In the genomic region with DNA sequence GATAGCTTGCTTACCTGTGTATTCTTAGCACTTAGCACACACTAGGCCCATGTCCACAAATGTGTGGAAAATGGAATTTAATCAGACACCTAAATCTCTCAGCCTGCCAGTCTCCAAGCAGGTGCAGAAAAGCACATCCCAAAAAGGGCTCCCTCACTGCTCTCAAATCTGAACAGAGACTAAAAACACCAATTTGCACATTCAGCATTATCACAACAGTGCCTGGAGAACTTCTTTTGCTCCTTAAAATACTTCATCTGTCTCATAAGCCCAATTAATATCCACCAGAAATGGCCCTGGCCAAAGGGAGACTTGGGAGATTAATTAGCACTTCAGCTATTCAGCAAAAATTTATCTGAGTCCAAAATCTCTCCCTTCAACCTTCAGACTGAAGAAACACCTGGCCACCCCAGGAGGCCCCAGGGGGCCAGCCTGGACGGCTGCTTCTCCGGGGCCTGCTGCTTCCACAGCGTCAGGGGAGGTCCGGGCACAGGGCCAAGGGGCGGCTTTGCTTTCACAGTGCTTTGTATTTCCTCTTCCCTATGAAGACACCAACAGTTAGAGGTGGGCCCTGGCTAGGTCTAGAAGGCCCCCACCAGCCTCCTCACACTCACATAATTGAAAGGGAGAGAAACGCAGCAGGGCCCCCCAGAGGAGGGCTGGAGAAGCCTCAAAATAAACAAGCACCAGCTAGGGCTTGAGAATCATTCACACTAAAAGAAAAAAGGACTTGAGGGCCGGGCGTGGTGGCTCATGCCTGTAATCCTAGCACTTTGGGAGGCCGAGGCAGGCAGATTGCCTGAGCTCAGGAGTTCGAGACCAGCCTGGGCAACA, we compare ENCODE assay signal across 8 cellular contexts. TPM values are rescaled to one million over a fixed set of nuclear protein-coding genes. Genes with fewer than 3 reads are reported as not detected.
DNase-seq lines count a peak whose midpoint lies in the region; ATAC-seq, FAIRE-seq and TF ChIP-seq lines count a peak whose summit lies in the region.

No MANE protein-coding gene starts in this region.

- no peak overlapping the region for H3K4me3 Mint-ChIP-seq in CD14-positive monocyte
- no peak overlapping the region for H3K4me3 Mint-ChIP-seq in activated CD8-positive, alpha-beta T cell treated with anti-CD3 and anti-CD28 coated beads for 36 hours
- no peak overlapping the region for H3K4me3 Mint-ChIP-seq in activated T-helper 2 cell treated with anti-CD3 and anti-CD28 coated beads, Interferon-gamma antibody, Interleukin-2, Interleukin-4, amounts not matched to agents 10 μg/mL and 5 μg/mL and 100 μg/mL, durations not matched to agents 14 hours and 24 hours and 36 hours (ENCODE audit: low read depth)

- H3K9me3 ChIP-seq in colonic mucosa (no peaks in the 10 kb centered on the region), pancreas (no peaks in the 10 kb centered on the region)

- H3K4me3 ChIP-seq in colonic mucosa (no peak overlapping the region), pancreas (no peak overlapping the region)

- TF ChIP-seq CTCF in colonic mucosa (IDR thresholded peaks at IDR 0.05) (no peak), pancreas (IDR thresholded peaks at IDR 0.05) (no peak), CD14-positive monocyte (IDR thresholded peaks at IDR 0.05) (no peak)
- TF ChIP-seq CTCF in activated CD8-positive, alpha-beta T cell treated with anti-CD3 and anti-CD28 coated beads for 36 hours (IDR thresholded peaks at IDR 0.05) = no peak

- H3K27me3 Mint-ChIP-seq in CD14-positive monocyte (ENCODE audit: low read depth in 3 of 3) = no peaks in the 10 kb centered on the region
- no peaks in the 10 kb centered on the region for H3K27me3 Mint-ChIP-seq in activated CD8-positive, alpha-beta T cell treated with anti-CD3 and anti-CD28 coated beads for 36 hours
- peaks cover 10% of the 10 kb centered on the region for H3K27me3 Mint-ChIP-seq in activated T-helper 2 cell treated with anti-CD3 and anti-CD28 coated beads, Interferon-gamma antibody, Interleukin-2, Interleukin-4, amounts not matched to agents 10 μg/mL and 5 μg/mL and 100 μg/mL, durations not matched to agents 14 hours and 24 hours and 36 hours (ENCODE audit: low read depth)

- H3K36me3 ChIP-seq in colonic mucosa (no peaks in the 10 kb centered on the region), pancreas (no peaks in the 10 kb centered on the region)

- peak; percentile 57 for DNase-seq in DMS53 treated with DMSO at 0.1 percent for 48 hours (lab: John Stamatoyannopoulos, UW; ENCODE audit: unreplicated experiment)
- peak; percentile 97 for DNase-seq in NCI-H345 (lab: John Stamatoyannopoulos, UW)
- DNase-seq in colonic mucosa = peak; percentile 76
- peak; percentile 80 to 94 (median 88) for DNase-seq in pancreas
- no peak for DNase-seq in CD14-positive monocyte (ENCODE audit: low spot score)
- DNase-seq in activated CD8-positive, alpha-beta T cell treated with anti-CD3 and anti-CD28 coated beads for 36 hours = no peak
- DNase-seq in activated T-helper 2 cell treated with anti-CD3 and anti-CD28 coated beads, Interferon-gamma antibody, Interleukin-2, Interleukin-4, amounts not matched to agents 10 μg/mL and 5 μg/mL and 100 μg/mL, durations not matched to agents 14 hours and 24 hours and 36 hours (ENCODE audit: low spot score) = no peak

- H3K4me1 ChIP-seq in colonic mucosa = peaks cover 5% of the 10 kb centered on the region
- peaks cover 5 to 22% (median 15%) of the 10 kb centered on the region in 3 donors for H3K4me1 ChIP-seq in pancreas

- no peak overlapping the region for H3K9ac ChIP-seq in colonic mucosa (ENCODE audit: low read depth in 2 of 2, low read length in 2 of 2)

- peaks cover 0 to 1% (median 0%) of the 10 kb centered on the region in 7 donors for H3K9me3 Mint-ChIP-seq in CD14-positive monocyte
- H3K9me3 Mint-ChIP-seq in activated CD8-positive, alpha-beta T cell treated with anti-CD3 and anti-CD28 coated beads for 36 hours = no peaks in the 10 kb centered on the region
- H3K9me3 Mint-ChIP-seq in activated T-helper 2 cell treated with anti-CD3 and anti-CD28 coated beads, Interferon-gamma antibody, Interleukin-2, Interleukin-4, amounts not matched to agents 10 μg/mL and 5 μg/mL and 100 μg/mL, durations not matched to agents 14 hours and 24 hours and 36 hours = no peaks in the 10 kb centered on the region

- no peaks in the 10 kb centered on the region for H3K27me3 ChIP-seq in colonic mucosa
- no peaks in the 10 kb centered on the region for H3K27me3 ChIP-seq in pancreas

- POLR2A ChIA-PET in activated CD8-positive, alpha-beta T cell treated with anti-CD3 and anti-CD28 coated beads for 36 hours (lab: Charles Lee) = no interaction called here

- ATAC-seq in HG03060 (IDR thresholded peaks at IDR 0.05; ENCODE audit: low read depth, unreplicated experiment) = peak; percentile 66
- ATAC-seq in pancreas = peak; percentile 87 to 91 (median 89)
- no peak for ATAC-seq in activated CD8-positive, alpha-beta T cell treated with anti-CD3 and anti-CD28 coated beads for 36 hours

- peak overlapping the region in 1 of 7 donors; percentile 32 for H3K27ac Mint-ChIP-seq in CD14-positive monocyte
- no peak overlapping the region for H3K27ac Mint-ChIP-seq in activated CD8-positive, alpha-beta T cell treated with anti-CD3 and anti-CD28 coated beads for 36 hours
- H3K27ac Mint-ChIP-seq in activated T-helper 2 cell treated with anti-CD3 and anti-CD28 coated beads, Interferon-gamma antibody, Interleukin-2, Interleukin-4, amounts not matched to agents 10 μg/mL and 5 μg/mL and 100 μg/mL, durations not matched to agents 14 hours and 24 hours and 36 hours = no peak overlapping the region

- no peak for FAIRE-seq in pancreas (lab: Jason Lieb, UNC)

- H3K4me1 Mint-ChIP-seq in CD14-positive monocyte = peaks cover 18% of the 10 kb centered on the region
- no peaks in the 10 kb centered on the region for H3K4me1 Mint-ChIP-seq in activated CD8-positive, alpha-beta T cell treated with anti-CD3 and anti-CD28 coated beads for 36 hours (ENCODE audit: low read depth)
- no peaks in the 10 kb centered on the region for H3K4me1 Mint-ChIP-seq in activated T-helper 2 cell treated with anti-CD3 and anti-CD28 coated beads, Interferon-gamma antibody, Interleukin-2, Interleukin-4, amounts not matched to agents 10 μg/mL and 5 μg/mL and 100 μg/mL, durations not matched to agents 14 hours and 24 hours and 36 hours (ENCODE audit: low read depth)

- no peaks in the 10 kb centered on the region for H3K36me3 Mint-ChIP-seq in CD14-positive monocyte
- H3K36me3 Mint-ChIP-seq in activated CD8-positive, alpha-beta T cell treated with anti-CD3 and anti-CD28 coated beads for 36 hours (ENCODE audit: low read depth) = no peaks in the 10 kb centered on the region
- no peaks in the 10 kb centered on the region for H3K36me3 Mint-ChIP-seq in activated T-helper 2 cell treated with anti-CD3 and anti-CD28 coated beads, Interferon-gamma antibody, Interleukin-2, Interleukin-4, amounts not matched to agents 10 μg/mL and 5 μg/mL and 100 μg/mL, durations not matched to agents 14 hours and 24 hours and 36 hours (ENCODE audit: low read depth)

- no peak overlapping the region for H3K27ac ChIP-seq in colonic mucosa
- H3K27ac ChIP-seq in pancreas = peak overlapping the region; percentile 54 to 79 (median 75)

- intact Hi-C loops in colonic mucosa (cut with DNase I) = no loop called here
- intact Hi-C loops in pancreas (cut with DNase I) = no loop called here
- intact Hi-C loops in CD14-positive monocyte (cut with micrococcal nuclease) = no loop called here
- intact Hi-C loops in activated CD8-positive, alpha-beta T cell treated with anti-CD3 and anti-CD28 coated beads for 36 hours (cut with micrococcal nuclease) = no loop called here
- intact Hi-C loops in activated T-helper 2 cell treated with anti-CD3 and anti-CD28 coated beads, Interferon-gamma antibody, Interleukin-2, Interleukin-4, amounts not matched to agents 10 μg/mL and 5 μg/mL and 100 μg/mL, durations not matched to agents 14 hours and 24 hours and 36 hours (cut with micrococcal nuclease) = no loop called here

- 29 to 31% methylated on average over 10 of the region's 10 CpGs for WGBS in pancreas, 2 donors

- CTCF ChIA-PET in activated CD8-positive, alpha-beta T cell treated with anti-CD3 and anti-CD28 coated beads for 36 hours (lab: Charles Lee) = no interaction called here

RNA-seq across cellular contexts. Expression of a gene that starts 18.0 kb away (rescaled TPM):
- total RNA-seq in colonic mucosa (1 to 10 TPM; 2.8 to 4.4 TPM), pancreas (10 to 100 TPM; 19.1 to 41.3 (median 27.1) TPM)
- polyA plus RNA-seq in pancreas (10 to 100 TPM; 30.3 to 58.3 TPM), CD14-positive monocyte (1 to 10 TPM in 1 of 2 donors, under 1 TPM in 1; 0.61 to 1.3 TPM)
- 1 to 10 TPM; 1.6 to 2.2 TPM for total RNA-seq in activated CD8-positive, alpha-beta T cell treated with anti-CD3 and anti-CD28 coated beads for 36 hours
- total RNA-seq in activated T-helper 2 cell treated with anti-CD3 and anti-CD28 coated beads, Interferon-gamma antibody, Interleukin-2, Interleukin-4, amounts not matched to agents 10 μg/mL and 5 μg/mL and 100 μg/mL, durations not matched to agents 14 hours and 24 hours and 36 hours = 1.0 and 1.1 TPM in 2 replicates

Comparison
In these comparisons a context has a peak if more than half of its experiments do, and no peak if none do; other contexts are left out.
1. DNase-seq: peak in DMS53 treated with DMSO at 0.1 percent for 48 hours (single experiment), NCI-H345 (single experiment), colonic mucosa (single experiment) and pancreas (6 of 6); none in CD14-positive monocyte (single experiment), activated CD8-positive, alpha-beta T cell treated with anti-CD3 and anti-CD28 coated beads for 36 hours (single experiment) and activated T-helper 2 cell treated with anti-CD3 and anti-CD28 coated beads, Interferon-gamma antibody, Interleukin-2, Interleukin-4, amounts not matched to agents 10 μg/mL and 5 μg/mL and 100 μg/mL, durations not matched to agents 14 hours and 24 hours and 36 hours (single experiment).